In genomic region chr9:136111910-136112309, GRCh38 we compare ENCODE assay signal across 1 cellular context.
TF ChIP-seq lines count a peak whose summit lies in the region.

No MANE protein-coding gene starts in this region.

TF ChIP-seq in H1, 55 proteins besides CTCF, POLR2A, EP300 and RAD21:
- TF ChIP-seq JUN (IDR thresholded peaks at IDR 0.05; ENCODE audit: low read depth, low read length) = no peak
- no peak for TF ChIP-seq CBX8 (IDR thresholded peaks at IDR 0.05; ENCODE audit: borderline replicate concordance, low read depth, low read length)
- no peak for TF ChIP-seq CREB1 (IDR thresholded peaks at IDR 0.05)
- TF ChIP-seq TAF7 (optimal IDR thresholded peaks at IDR 0.05; ENCODE audit: borderline replicate concordance, low read depth, low read length) = no peak
- TF ChIP-seq ATF3 (IDR thresholded peaks at IDR 0.05; ENCODE audit: insufficient read depth, low read depth, low read length) = no peak
- TF ChIP-seq KDM5A (IDR thresholded peaks at IDR 0.05; ENCODE audit: low read length) = no peak
- no peak for TF ChIP-seq EZH2 (IDR thresholded peaks at IDR 0.05; ENCODE audit: low read depth, low read length, severe bottlenecking)
- TF ChIP-seq JUND (IDR thresholded peaks at IDR 0.05; ENCODE audit: low read length) = no peak
- TF ChIP-seq HDAC2 (IDR thresholded peaks at IDR 0.05; ENCODE audit: borderline replicate concordance in 1 of 2, low read depth in 2 of 2, low read length in 2 of 2) = no peak
- TF ChIP-seq CTBP2 (IDR thresholded peaks at IDR 0.05; ENCODE audit: borderline replicate concordance, insufficient read depth, insufficient read length, low read length) = no peak
- no peak for TF ChIP-seq BCL11A (IDR thresholded peaks at IDR 0.05; ENCODE audit: low read depth in 2 of 2, low read length in 2 of 2)
- TF ChIP-seq PHF8 (conservative IDR thresholded peaks at IDR 0.05; ENCODE audit: low read depth, low read length) = no peak
- TF ChIP-seq KDM1A (IDR thresholded peaks at IDR 0.05; ENCODE audit: borderline replicate concordance, low read length) = no peak
- TF ChIP-seq GABPA (IDR thresholded peaks at IDR 0.05; ENCODE audit: borderline replicate concordance, insufficient read depth, low read length) = no peak
- TF ChIP-seq SP2 (IDR thresholded peaks at IDR 0.05; ENCODE audit: low read length) = no peak
- no peak for TF ChIP-seq TAF1 (IDR thresholded peaks at IDR 0.05; ENCODE audit: low read depth, low read length)
- no peak for TF ChIP-seq E2F6 (IDR thresholded peaks at IDR 0.05)
